In the genomic region with DNA sequence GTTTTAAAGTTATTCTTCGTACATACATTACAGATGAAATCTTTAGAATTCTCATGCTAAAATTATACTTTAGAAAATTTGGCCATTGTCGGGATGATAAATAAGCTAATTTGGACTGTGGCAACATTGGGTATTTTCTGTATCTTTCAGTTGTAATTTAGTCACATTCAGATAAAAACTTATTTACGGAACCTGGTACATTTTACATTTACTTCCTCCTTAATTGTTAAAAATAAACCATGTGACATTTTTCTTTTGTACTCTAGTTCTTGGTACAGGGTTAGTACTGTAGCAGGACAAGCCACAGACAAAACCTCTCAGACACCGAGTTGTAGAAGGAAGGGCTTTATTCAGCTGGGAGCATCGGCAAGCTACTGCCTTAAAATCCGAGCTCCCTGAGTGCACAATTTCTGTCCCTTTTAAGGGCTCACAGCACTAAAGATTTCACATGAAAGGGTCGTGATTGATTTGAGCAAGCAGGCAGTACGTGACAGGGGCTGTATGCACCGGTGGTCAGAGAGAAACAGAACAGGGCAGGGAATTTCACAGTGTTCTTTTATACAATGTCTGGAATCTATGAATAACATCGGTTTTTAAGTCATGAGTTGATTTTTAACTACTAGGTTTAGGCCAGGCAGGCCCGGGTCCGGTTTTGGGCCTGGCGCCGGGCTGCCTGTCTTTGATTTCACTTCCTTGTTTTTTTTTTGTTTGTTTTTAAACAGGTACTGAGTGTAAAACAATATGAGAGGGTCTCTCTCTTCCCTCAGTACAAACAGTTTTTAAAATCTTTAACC, we compare ENCODE assay signal across 12 cellular contexts. TPM values are rescaled to one million over a fixed set of nuclear protein-coding genes. Genes with fewer than 3 reads are reported as not detected.
A peak's percentile ranks its signal among the peaks of the same experiment; 100 is the strongest.
DNase-seq lines count a peak whose midpoint lies in the region; ATAC-seq and TF ChIP-seq lines count a peak whose summit lies in the region.
"Not testable (repeated sequence)": the region's sequence is repeated elsewhere in the genome, so short reads cannot be mapped to it uniquely, and the experiment has no call there.
"Had no signal": no experiment of that assay in that cellular context is flagged by ENCODE, and none has a peak within 500 bp of the region (broad histone marks: within the 10 kb centered on the region; RNA-seq: fewer than 3 reads in every experiment).

No MANE protein-coding gene starts in this region.

- POLR2A ChIA-PET in RWPE1 (lab: Yijun Ruan, JAX; ENCODE audit: low non-redundant PET): not testable (repeated sequence)

- DNase-seq in HFF-Myc (ENCODE audit: extremely low read depth, low read depth); RWPE1 (ENCODE audit: low spot score); activated T-helper 1 cell treated with anti-CD3 and anti-CD28 coated beads, Interleukin-12 subunit alpha, Interleukin-12 subunit beta, Interleukin-2, Interleukin-4 antibody, amounts not matched to agents 30 ng/mL and 10 ng/mL and 1 ng/mL, durations not matched to agents 14 hours and 24 hours and 36 hours (ENCODE audit: low spot score); chondrocyte (ENCODE audit: low spot score); immature natural killer cell; natural killer cell: not testable (repeated sequence)
- DNase-seq in stimulated activated naive B cell treated with anti-CD40 and anti-IgM and Interleukin-4, amounts not matched to agents 10 μg/mL and 1 μg/mL and 100 μg/mL, for 72 hours: peak; percentile 41

- not testable (repeated sequence) for H3K9me3 ChIP-seq in BLaER1 treated with 17β-estradiol and CSF1 and Interleukin-3, amounts not matched to agents 10 nM and 100 nM (replicated peaks in 1 of 11)

- peaks cover 40 to 65% (median 47%) of the 10 kb centered on the region in 10 experiments for H3K4me1 ChIP-seq in BLaER1 treated with 17β-estradiol and CSF1 and Interleukin-3, amounts not matched to agents 10 nM and 100 nM

- peak overlapping the region; percentile 99 for H3K27ac Mint-ChIP-seq in activated T-helper 1 cell treated with anti-CD3 and anti-CD28 coated beads, Interleukin-12 subunit alpha, Interleukin-12 subunit beta, Interleukin-2, Interleukin-4 antibody, amounts not matched to agents 30 ng/mL and 10 ng/mL and 1 ng/mL, durations not matched to agents 14 hours and 24 hours and 36 hours
- H3K27ac Mint-ChIP-seq in chondrocyte (ENCODE audit: unreplicated experiment) (peak overlapping the region; percentile 5), immature natural killer cell (peak overlapping the region; percentile 87 to 99 (median 98)), natural killer cell (peak overlapping the region; percentile 96)
- H3K27ac Mint-ChIP-seq in stimulated activated naive B cell treated with anti-CD40 and anti-IgM and Interleukin-4, amounts not matched to agents 10 μg/mL and 1 μg/mL and 100 μg/mL, for 72 hours: peak overlapping the region; percentile 98

- H3K36me3 Mint-ChIP-seq in activated T-helper 1 cell treated with anti-CD3 and anti-CD28 coated beads, Interleukin-12 subunit alpha, Interleukin-12 subunit beta, Interleukin-2, Interleukin-4 antibody, amounts not matched to agents 30 ng/mL and 10 ng/mL and 1 ng/mL, durations not matched to agents 14 hours and 24 hours and 36 hours (ENCODE audit: low read depth): peaks cover 45% of the 10 kb centered on the region
- not testable (repeated sequence) for H3K36me3 Mint-ChIP-seq in chondrocyte (ENCODE audit: low read depth); natural killer cell
- peaks cover 23 to 35% (median 24%) of the 10 kb centered on the region in 3 donors for H3K36me3 Mint-ChIP-seq in immature natural killer cell
- peaks cover 35 to 57% of the 10 kb centered on the region in 2 donors for H3K36me3 Mint-ChIP-seq in stimulated activated naive B cell treated with anti-CD40 and anti-IgM and Interleukin-4, amounts not matched to agents 10 μg/mL and 1 μg/mL and 100 μg/mL, for 72 hours

- not testable (repeated sequence) for H3K27me3 ChIP-seq in BLaER1 treated with 17β-estradiol and CSF1 and Interleukin-3, amounts not matched to agents 10 nM and 100 nM

- H3K4me2 ChIP-seq in BLaER1 treated with 17β-estradiol and CSF1 and Interleukin-3, amounts not matched to agents 10 nM and 100 nM: peak overlapping the region in 10 of 11 experiments; percentile 56 to 96 (median 92); a peak in 21 of 22 replicates

- H3K27me3 Mint-ChIP-seq in activated T-helper 1 cell treated with anti-CD3 and anti-CD28 coated beads, Interleukin-12 subunit alpha, Interleukin-12 subunit beta, Interleukin-2, Interleukin-4 antibody, amounts not matched to agents 30 ng/mL and 10 ng/mL and 1 ng/mL, durations not matched to agents 14 hours and 24 hours and 36 hours (ENCODE audit: insufficient read depth); chondrocyte (ENCODE audit: low read depth); natural killer cell (ENCODE audit: low read depth in 2 of 2); stimulated activated naive B cell treated with anti-CD40 and anti-IgM and Interleukin-4, amounts not matched to agents 10 μg/mL and 1 μg/mL and 100 μg/mL, for 72 hours: not testable (repeated sequence)
- peaks cover 12 to 22% (median 13%) of the 10 kb centered on the region in 3 donors for H3K27me3 Mint-ChIP-seq in immature natural killer cell (ENCODE audit: low read depth in 3 of 3)

- CTCF ChIA-PET in RWPE1 (lab: Yijun Ruan, JAX): not testable (repeated sequence)

- peak overlapping the region in 10 of 11 experiments; percentile 5 to 98 (median 60); a peak in 16 of 22 replicates for H3K9ac ChIP-seq in BLaER1 treated with 17β-estradiol and CSF1 and Interleukin-3, amounts not matched to agents 10 nM and 100 nM

- H3K9me3 Mint-ChIP-seq in activated T-helper 1 cell treated with anti-CD3 and anti-CD28 coated beads, Interleukin-12 subunit alpha, Interleukin-12 subunit beta, Interleukin-2, Interleukin-4 antibody, amounts not matched to agents 30 ng/mL and 10 ng/mL and 1 ng/mL, durations not matched to agents 14 hours and 24 hours and 36 hours; chondrocyte (ENCODE audit: low read depth); immature natural killer cell; natural killer cell; stimulated activated naive B cell treated with anti-CD40 and anti-IgM and Interleukin-4, amounts not matched to agents 10 μg/mL and 1 μg/mL and 100 μg/mL, for 72 hours: not testable (repeated sequence)

- H3K4me3 ChIP-seq in BLaER1 treated with 17β-estradiol and CSF1 and Interleukin-3, amounts not matched to agents 10 nM and 100 nM: peak overlapping the region in 9 of 10 experiments; percentile 47 to 95 (median 83); a peak in 14 of 20 replicates
- H3K4me3 ChIP-seq in HFF-Myc (replicated peaks; ENCODE audit: low read depth, low read length): peak overlapping the region; percentile 16

- H3K27ac ChIP-seq in BLaER1 treated with 17β-estradiol and CSF1 and Interleukin-3, amounts not matched to agents 10 nM and 100 nM: peak overlapping the region; percentile 54 to 99 (median 98); a peak in 20 of 22 replicates
- H3K27ac ChIP-seq in RWPE1: peak overlapping the region; percentile 81

- peaks cover 0 to 36% (median 28%) of the 10 kb centered on the region in 11 experiments; a peak in 17 of 22 replicates for H4K20me1 ChIP-seq in BLaER1 treated with 17β-estradiol and CSF1 and Interleukin-3, amounts not matched to agents 10 nM and 100 nM

- ATAC-seq in natural killer cell; stimulated activated naive B cell treated with anti-CD40 and anti-IgM and Interleukin-4, amounts not matched to agents 10 μg/mL and 1 μg/mL and 100 μg/mL, for 72 hours (replicated peaks): not testable (repeated sequence)

- peak overlapping the region; percentile 88 for H3K4me3 Mint-ChIP-seq in activated T-helper 1 cell treated with anti-CD3 and anti-CD28 coated beads, Interleukin-12 subunit alpha, Interleukin-12 subunit beta, Interleukin-2, Interleukin-4 antibody, amounts not matched to agents 30 ng/mL and 10 ng/mL and 1 ng/mL, durations not matched to agents 14 hours and 24 hours and 36 hours
- H3K4me3 Mint-ChIP-seq in chondrocyte (ENCODE audit: unreplicated experiment) (peak overlapping the region; percentile 31), immature natural killer cell (peak overlapping the region; percentile 17 to 95 (median 61)), natural killer cell (peak overlapping the region; percentile 35)
- peak overlapping the region; percentile 88 to 93 for H3K4me3 Mint-ChIP-seq in stimulated activated naive B cell treated with anti-CD40 and anti-IgM and Interleukin-4, amounts not matched to agents 10 μg/mL and 1 μg/mL and 100 μg/mL, for 72 hours

- intact Hi-C loops in activated T-helper 1 cell treated with anti-CD3 and anti-CD28 coated beads, Interleukin-12 subunit alpha, Interleukin-12 subunit beta, Interleukin-2, Interleukin-4 antibody, amounts not matched to agents 30 ng/mL and 10 ng/mL and 1 ng/mL, durations not matched to agents 14 hours and 24 hours and 36 hours (cut with micrococcal nuclease); natural killer cell (cut with micrococcal nuclease): not testable (repeated sequence)

- not testable (repeated sequence) for TF ChIP-seq CTCF in HFF-Myc (IDR thresholded peaks at IDR 0.05; ENCODE audit: low read depth, low read length, missing control alignments); RWPE1 (conservative IDR thresholded peaks at IDR 0.05; ENCODE audit: low read depth); chondrocyte (IDR thresholded peaks at IDR 0.05); natural killer cell (IDR thresholded peaks at IDR 0.05)

- peaks cover 64% of the 10 kb centered on the region for H3K4me1 Mint-ChIP-seq in activated T-helper 1 cell treated with anti-CD3 and anti-CD28 coated beads, Interleukin-12 subunit alpha, Interleukin-12 subunit beta, Interleukin-2, Interleukin-4 antibody, amounts not matched to agents 30 ng/mL and 10 ng/mL and 1 ng/mL, durations not matched to agents 14 hours and 24 hours and 36 hours (ENCODE audit: low read depth)
- peaks cover 25% of the 10 kb centered on the region for H3K4me1 Mint-ChIP-seq in chondrocyte (ENCODE audit: low read depth)
- peaks cover 54 to 59% of the 10 kb centered on the region in 2 donors for H3K4me1 Mint-ChIP-seq in immature natural killer cell
- H3K4me1 Mint-ChIP-seq in natural killer cell: peaks cover 42 to 45% of the 10 kb centered on the region in 2 donors
- peaks cover 29 to 51% of the 10 kb centered on the region in 2 donors for H3K4me1 Mint-ChIP-seq in stimulated activated naive B cell treated with anti-CD40 and anti-IgM and Interleukin-4, amounts not matched to agents 10 μg/mL and 1 μg/mL and 100 μg/mL, for 72 hours

- peaks cover 40 to 72% (median 54%) of the 10 kb centered on the region in 11 experiments for H3K36me3 ChIP-seq in BLaER1 treated with 17β-estradiol and CSF1 and Interleukin-3, amounts not matched to agents 10 nM and 100 nM

RNA-seq across cellular contexts. Expression of gene CNDP2, which starts 4.4 kb away (rescaled TPM):
- total RNA-seq in activated T-helper 1 cell treated with anti-CD3 and anti-CD28 coated beads, Interleukin-12 subunit alpha, Interleukin-12 subunit beta, Interleukin-2, Interleukin-4 antibody, amounts not matched to agents 30 ng/mL and 10 ng/mL and 1 ng/mL, durations not matched to agents 14 hours and 24 hours and 36 hours: 159 and 164 TPM in 2 replicates
- 57.7 to 64.6 TPM (median 58.6 TPM) in 3 replicates for total RNA-seq in chondrocyte
- polyA plus RNA-seq in immature natural killer cell: 100 to 1,000 TPM; 117 to 187 (median 182) TPM
- total RNA-seq in natural killer cell: 100 to 1,000 TPM; 147 to 167 (median 153) TPM

RNA-seq across cellular contexts. Expression of gene CNDP1, which starts 33.7 kb away (rescaled TPM):
- not detected in 2 replicates for total RNA-seq in activated T-helper 1 cell treated with anti-CD3 and anti-CD28 coated beads, Interleukin-12 subunit alpha, Interleukin-12 subunit beta, Interleukin-2, Interleukin-4 antibody, amounts not matched to agents 30 ng/mL and 10 ng/mL and 1 ng/mL, durations not matched to agents 14 hours and 24 hours and 36 hours
- total RNA-seq in chondrocyte (0.22 TPM in 1 of 3 replicates, not detected in the others), natural killer cell (under 1 TPM; 0.31 to 0.60 (median 0.57) TPM)
- polyA plus RNA-seq in immature natural killer cell: not detected
- total RNA-seq: A673, K562, sigmoid colon had no signal
- polyA plus RNA-seq: K562 had no signal

RNA-seq across cellular contexts. Expression of gene DIPK1C, which starts 43.5 kb away (rescaled TPM):
- not detected in 2 replicates for total RNA-seq in activated T-helper 1 cell treated with anti-CD3 and anti-CD28 coated beads, Interleukin-12 subunit alpha, Interleukin-12 subunit beta, Interleukin-2, Interleukin-4 antibody, amounts not matched to agents 30 ng/mL and 10 ng/mL and 1 ng/mL, durations not matched to agents 14 hours and 24 hours and 36 hours
- total RNA-seq in chondrocyte (not detected in 3 replicates), natural killer cell (not detected)
- polyA plus RNA-seq in immature natural killer cell: not detected
- total RNA-seq: A673, subcutaneous adipose tissue had no signal

Comparison
In these comparisons a context has a peak if more than half of its experiments do, and no peak if none do; other contexts are left out.
1. H3K27ac Mint-ChIP-seq: peak in every context shown above with its lines; median percentile 99 in activated T-helper 1 cell treated with anti-CD3 and anti-CD28 coated beads, Interleukin-12 subunit alpha, Interleukin-12 subunit beta, Interleukin-2, Interleukin-4 antibody, amounts not matched to agents 30 ng/mL and 10 ng/mL and 1 ng/mL, durations not matched to agents 14 hours and 24 hours and 36 hours; 98 in immature natural killer cell; 98 in stimulated activated naive B cell treated with anti-CD40 and anti-IgM and Interleukin-4, amounts not matched to agents 10 μg/mL and 1 μg/mL and 100 μg/mL, for 72 hours; 96 in natural killer cell; 5 in chondrocyte.
2. H3K4me3 Mint-ChIP-seq: peak in every context shown above with its lines; median percentile 90 in stimulated activated naive B cell treated with anti-CD40 and anti-IgM and Interleukin-4, amounts not matched to agents 10 μg/mL and 1 μg/mL and 100 μg/mL, for 72 hours; 88 in activated T-helper 1 cell treated with anti-CD3 and anti-CD28 coated beads, Interleukin-12 subunit alpha, Interleukin-12 subunit beta, Interleukin-2, Interleukin-4 antibody, amounts not matched to agents 30 ng/mL and 10 ng/mL and 1 ng/mL, durations not matched to agents 14 hours and 24 hours and 36 hours; 61 in immature natural killer cell; 35 in natural killer cell; 31 in chondrocyte.